Comparison of ENCODE assay signal across 25 cellular contexts in genomic region chr3:179136195-179136594, GRCh38. TPM values are rescaled to one million over a fixed set of nuclear protein-coding genes. Genes with fewer than 3 reads are reported as not detected.
DNase-seq lines count a peak whose midpoint lies in the region; ATAC-seq, FAIRE-seq and TF ChIP-seq lines count a peak whose summit lies in the region.
"Had no signal": no experiment of that assay in that cellular context is flagged by ENCODE, and none has a peak within 500 bp of the region (broad histone marks: within the 10 kb centered on the region; RNA-seq: fewer than 3 reads in every experiment).

No MANE protein-coding gene starts in this region.

- 79% methylated on average over 1 of the region's 1 CpG for WGBS in hepatocyte (ENCODE audit: low lambda C conversion rate, missing lambda C conversion rate)

- H3K27me3 ChIP-seq in hepatocyte, result no peaks in the 10 kb centered on the region
- H3K27me3 ChIP-seq: BLaER1 had no signal

- TF ChIP-seq CTCF in hepatocyte (IDR thresholded peaks at IDR 0.05; ENCODE audit: poor library complexity) (no peak), mucosa of descending colon (IDR thresholded peaks at IDR 0.05) (no peak)

- no peaks in the 10 kb centered on the region for H3K36me3 ChIP-seq in hepatocyte (replicated peaks; ENCODE audit: insufficient read depth, low read depth)
- H3K36me3 ChIP-seq in mucosa of descending colon (ENCODE audit: low read depth), result no peaks in the 10 kb centered on the region
- H3K36me3 ChIP-seq: BE2C, BLaER1 had no signal

- ATAC-seq in mucosa of descending colon, result peak; percentile 78
- ATAC-seq in HG03175 (IDR thresholded peaks at IDR 0.05; ENCODE audit: unreplicated experiment), result no peak
- ATAC-seq: A549, GM12878 had no signal

- intact Hi-C loops in mucosa of descending colon (cut with DNase I, micrococcal nuclease), result no loop called here

- no peaks in the 10 kb centered on the region for H3K9me3 ChIP-seq in hepatocyte (ENCODE audit: low read depth)
- H3K9me3 ChIP-seq in mucosa of descending colon, result no peaks in the 10 kb centered on the region
- H3K9me3 ChIP-seq: A549, BE2C had no signal

- DNase-seq in H54 (ENCODE audit: insufficient read length, low spot score) (no peak), hepatocyte (ENCODE audit: low spot score) (no peak), mucosa of descending colon (no peak), OCI-M2 (lab: John Stamatoyannopoulos, UW; ENCODE audit: unreplicated experiment) (no peak), Ammon's horn (ENCODE audit: low spot score) (no peak)
- DNase-seq: AML-193; BE2C; C1 segment of cervical spinal cord; CD4-positive, alpha-beta memory T cell; CD4-positive, CD25-positive, alpha-beta regulatory T cell; CD8-positive, alpha-beta memory T cell; COR-L47; DMS 273 treated with DMSO at 0.1 percent for 48 hours; DMS153; DMS79; DND-41; EL; GDM1 had no signal

- peak overlapping the region; percentile 17 for H3K27ac ChIP-seq in hepatocyte
- H3K27ac ChIP-seq: 22Rv1, A549, BLaER1 had no signal

- peak; percentile 6 for FAIRE-seq in H54 (lab: Jason Lieb, UNC)
- FAIRE-seq: A549, GM12878, GM12892, GM18507 had no signal

- H3K79me2 ChIP-seq in hepatocyte, result no peaks in the 10 kb centered on the region

- no peaks in the 10 kb centered on the region for H4K20me1 ChIP-seq in hepatocyte (ENCODE audit: insufficient read depth, poor library complexity, severe bottlenecking)
- H4K20me1 ChIP-seq: BLaER1 had no signal

- no peaks in the 10 kb centered on the region for H3K4me1 ChIP-seq in hepatocyte (ENCODE audit: insufficient read depth)
- H3K4me1 ChIP-seq in mucosa of descending colon (ENCODE audit: low read depth), result no peaks in the 10 kb centered on the region
- H3K4me1 ChIP-seq: A549, BE2C had no signal

- H3K9me2 ChIP-seq in hepatocyte (replicated peaks; ENCODE audit: insufficient read depth), result no peaks in the 10 kb centered on the region

- no peak overlapping the region for H3K4me2 ChIP-seq in hepatocyte
- H3K4me2 ChIP-seq: A549, BLaER1 had no signal

- no peak overlapping the region for H3K4me3 ChIP-seq in hepatocyte
- H3K4me3 ChIP-seq in mucosa of descending colon, result no peak overlapping the region
- H3K4me3 ChIP-seq: A549, BLaER1, GM12878 had no signal

- no peak for TF ChIP-seq POLR2A in H54 (IDR thresholded peaks at IDR 0.05; ENCODE audit: low read depth, low read length)

- H2AFZ ChIP-seq in hepatocyte, result no peak overlapping the region

RNA-seq across cellular contexts. Expression of gene PIK3CA, which starts 12.0 kb away (rescaled TPM):
- 21.0 and 30.1 TPM in 2 replicates for total RNA-seq in hepatocyte
- 5.9 and 7.9 TPM in 2 replicates for polyA plus RNA-seq in hepatocyte
- total RNA-seq in mucosa of descending colon, result 10 to 100 TPM; 16.5 to 30.6 (median 19.5) TPM
